In the genomic region with DNA sequence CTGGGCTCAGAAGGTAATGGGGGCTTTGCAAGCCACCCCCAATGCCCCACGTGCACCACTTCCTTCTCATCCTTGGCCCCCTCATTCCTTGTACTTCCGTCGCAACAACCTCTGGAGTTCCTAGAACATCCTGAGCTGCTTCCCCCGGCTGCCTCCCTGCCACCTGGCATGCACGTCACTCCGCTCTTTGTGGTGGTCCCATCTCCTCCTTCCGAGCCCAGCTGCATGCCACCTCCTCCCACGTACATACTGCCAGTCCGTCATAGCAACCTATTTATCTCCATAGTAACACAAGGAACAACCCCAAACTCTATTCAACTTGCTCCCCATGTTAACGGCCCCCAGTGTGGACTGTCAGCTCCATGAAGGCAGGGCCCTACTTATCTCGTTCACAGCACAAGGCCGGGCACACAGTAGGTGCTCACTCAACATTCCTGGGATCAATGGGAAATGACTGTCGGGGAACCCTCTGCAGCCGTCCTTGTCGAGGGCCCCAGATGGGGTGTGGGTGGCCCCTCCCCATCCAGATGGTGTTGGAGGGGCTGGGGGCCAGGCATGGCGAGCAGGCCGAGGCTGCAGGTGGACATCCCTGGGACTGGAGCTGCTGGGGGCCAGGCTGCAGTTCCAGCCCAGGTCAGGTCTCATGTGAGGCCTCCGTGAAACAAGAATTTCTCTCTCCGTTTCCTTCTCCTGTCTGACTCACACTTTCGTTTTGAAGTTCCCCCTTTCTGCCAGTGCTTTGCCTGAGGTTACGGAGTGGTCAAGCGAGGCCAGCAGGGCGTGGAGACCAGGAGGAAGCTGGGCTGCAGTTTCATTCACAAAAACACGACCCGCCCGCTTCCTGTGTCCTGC, we compare ENCODE assay signal across 1 cellular context.
A peak's percentile ranks its signal among the peaks of the same experiment; 100 is the strongest.
TF ChIP-seq lines count a peak whose summit lies in the region.

No MANE protein-coding gene starts in this region.

TF ChIP-seq in K562, 482 proteins besides CTCF, POLR2A, EP300 and RAD21 (continues in another document):
- TF ChIP-seq ETV5 (CRISPR knock-in tag; IDR thresholded peaks at IDR 0.05; ENCODE audit: low read depth) (peak; percentile 84), ZFX (CRISPR knock-in tag; IDR thresholded peaks at IDR 0.05) (peak; percentile 65), ARID4B (CRISPR knock-in tag; IDR thresholded peaks at IDR 0.05) (no peak; the same call in 1 of the 2 replicates), DPF2 (IDR thresholded peaks at IDR 0.05) (peak; percentile 34; the same call in 1 of the 2 replicates), TEAD1 (CRISPR knock-in tag; IDR thresholded peaks at IDR 0.05) (peak in 1 of 2 experiments; percentile 16; a peak in 2 of 4 replicates), SRSF1 (IDR thresholded peaks at IDR 0.05; ENCODE audit: low read depth, low read length) (no peak), CHD7 (IDR thresholded peaks at IDR 0.05; ENCODE audit: low read depth, low read length) (no peak), JUN (IDR thresholded peaks at IDR 0.05; ENCODE audit: borderline replicate concordance, low read depth, low read length) (peak; percentile 85), JUN (CRISPR knock-in tag; IDR thresholded peaks at IDR 0.05; ENCODE audit: borderline replicate concordance) (0 out of 2 replicates have a peak, but pooled peaks have one; percentile 16)
- TF ChIP-seq, protein P1, sequence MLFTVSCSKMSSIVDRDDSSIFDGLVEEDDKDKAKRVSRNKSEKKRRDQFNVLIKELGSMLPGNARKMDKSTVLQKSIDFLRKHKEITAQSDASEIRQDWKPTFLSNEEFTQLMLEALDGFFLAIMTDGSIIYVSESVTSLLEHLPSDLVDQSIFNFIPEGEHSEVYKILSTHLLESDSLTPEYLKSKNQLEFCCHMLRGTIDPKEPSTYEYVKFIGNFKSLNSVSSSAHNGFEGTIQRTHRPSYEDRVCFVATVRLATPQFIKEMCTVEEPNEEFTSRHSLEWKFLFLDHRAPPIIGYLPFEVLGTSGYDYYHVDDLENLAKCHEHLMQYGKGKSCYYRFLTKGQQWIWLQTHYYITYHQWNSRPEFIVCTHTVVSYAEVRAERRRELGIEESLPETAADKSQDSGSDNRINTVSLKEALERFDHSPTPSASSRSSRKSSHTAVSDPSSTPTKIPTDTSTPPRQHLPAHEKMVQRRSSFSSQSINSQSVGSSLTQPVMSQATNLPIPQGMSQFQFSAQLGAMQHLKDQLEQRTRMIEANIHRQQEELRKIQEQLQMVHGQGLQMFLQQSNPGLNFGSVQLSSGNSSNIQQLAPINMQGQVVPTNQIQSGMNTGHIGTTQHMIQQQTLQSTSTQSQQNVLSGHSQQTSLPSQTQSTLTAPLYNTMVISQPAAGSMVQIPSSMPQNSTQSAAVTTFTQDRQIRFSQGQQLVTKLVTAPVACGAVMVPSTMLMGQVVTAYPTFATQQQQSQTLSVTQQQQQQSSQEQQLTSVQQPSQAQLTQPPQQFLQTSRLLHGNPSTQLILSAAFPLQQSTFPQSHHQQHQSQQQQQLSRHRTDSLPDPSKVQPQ (CRISPR knock-in tag; IDR thresholded peaks at IDR 0.05; ENCODE audit: borderline replicate concordance) = no peak
- TF ChIP-seq, protein P2, sequence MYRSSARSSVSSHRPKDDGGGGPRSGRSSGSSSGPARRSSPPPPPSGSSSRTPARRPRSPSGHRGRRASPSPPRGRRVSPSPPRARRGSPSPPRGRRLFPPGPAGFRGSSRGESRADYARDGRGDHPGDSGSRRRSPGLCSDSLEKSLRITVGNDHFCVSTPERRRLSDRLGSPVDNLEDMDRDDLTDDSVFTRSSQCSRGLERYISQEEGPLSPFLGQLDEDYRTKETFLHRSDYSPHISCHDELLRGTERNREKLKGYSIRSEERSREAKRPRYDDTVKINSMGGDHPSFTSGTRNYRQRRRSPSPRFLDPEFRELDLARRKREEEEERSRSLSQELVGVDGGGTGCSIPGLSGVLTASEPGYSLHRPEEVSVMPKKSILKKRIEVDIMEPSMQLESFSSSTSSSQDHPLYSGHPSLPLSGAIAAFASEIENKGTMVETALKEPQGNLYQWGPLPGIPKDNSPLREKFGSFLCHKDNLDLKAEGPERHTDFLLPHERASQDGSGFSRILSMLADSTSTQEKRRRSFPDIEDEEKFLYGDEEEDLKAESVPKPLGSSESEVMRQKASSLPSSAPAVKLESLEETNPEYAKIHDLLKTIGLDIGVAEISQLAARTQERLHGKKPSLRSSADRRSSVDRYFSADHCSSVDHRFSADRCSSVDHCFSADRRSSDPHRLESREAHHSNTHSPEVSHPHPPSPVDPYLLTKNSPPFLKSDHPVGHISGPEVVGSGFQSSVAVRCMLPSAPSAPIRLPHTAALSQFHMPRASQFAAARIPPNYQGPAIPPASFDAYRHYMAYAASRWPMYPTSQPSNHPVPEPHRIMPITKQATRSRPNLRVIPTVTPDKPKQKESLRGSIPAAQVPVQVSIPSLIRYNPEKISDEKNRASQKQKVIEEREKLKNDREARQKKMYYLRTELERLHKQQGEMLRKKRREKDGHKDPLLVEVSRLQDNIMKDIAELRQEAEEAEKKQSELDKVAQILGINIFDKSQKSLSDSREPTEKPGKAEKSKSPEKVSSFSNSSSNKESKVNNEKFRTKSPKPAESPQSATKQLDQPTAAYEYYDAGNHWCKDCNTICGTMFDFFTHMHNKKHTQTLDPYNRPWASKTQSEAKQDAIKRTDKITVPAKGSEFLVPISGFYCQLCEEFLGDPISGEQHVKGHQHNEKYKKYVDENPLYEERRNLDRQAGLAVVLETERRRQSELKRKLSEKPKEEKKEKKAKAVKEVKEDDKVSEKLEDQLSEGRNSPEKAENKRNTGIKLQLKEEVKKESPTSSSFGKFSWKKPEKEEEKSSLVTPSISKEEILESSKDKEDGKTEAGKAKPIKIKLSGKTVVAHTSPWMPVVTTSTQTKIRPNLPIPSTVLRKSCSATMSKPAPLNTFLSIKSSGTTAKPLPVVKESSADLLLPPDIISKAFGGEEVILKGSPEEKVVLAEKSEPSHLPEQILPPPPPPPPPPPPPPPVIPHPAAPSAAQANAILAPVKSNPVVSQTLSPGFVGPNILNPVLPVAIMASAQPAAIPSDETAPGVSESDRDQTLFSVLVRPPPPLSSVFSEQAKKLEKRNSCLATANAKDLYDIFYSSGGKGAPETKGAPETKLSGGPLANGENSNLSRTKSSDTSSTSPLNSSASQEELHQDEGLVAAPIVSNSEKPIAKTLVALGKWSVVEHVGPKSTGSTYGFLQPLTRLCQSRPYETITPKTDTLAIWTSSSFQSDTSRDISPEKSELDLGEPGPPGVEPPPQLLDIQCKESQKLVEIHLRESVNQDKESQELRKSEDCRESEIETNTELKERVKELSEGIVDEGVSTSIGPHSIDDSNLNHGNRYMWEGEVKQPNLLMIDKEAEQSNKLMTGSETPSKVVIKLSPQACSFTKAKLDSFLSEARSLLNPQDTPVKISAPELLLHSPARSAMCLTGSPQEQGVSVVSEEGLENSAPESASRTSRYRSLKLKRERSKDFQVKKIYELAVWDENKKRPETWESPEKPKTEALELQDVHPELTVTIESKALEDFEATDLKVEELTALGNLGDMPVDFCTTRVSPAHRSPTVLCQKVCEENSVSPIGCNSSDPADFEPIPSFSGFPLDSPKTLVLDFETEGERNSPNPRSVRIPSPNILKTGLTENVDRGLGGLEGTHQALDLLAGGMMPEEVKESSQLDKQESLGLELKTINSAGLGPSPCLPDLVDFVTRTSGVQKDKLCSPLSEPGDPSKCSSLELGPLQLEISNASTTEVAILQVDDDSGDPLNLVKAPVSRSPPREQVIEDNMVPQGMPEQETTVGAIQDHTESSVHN (IDR thresholded peaks at IDR 0.05; ENCODE audit: borderline replicate concordance in 1 of 2, low read depth in 1 of 2) = peak in 1 of 2 experiments; percentile 61; a peak in 1 of 4 replicates
- TF ChIP-seq, protein P3, sequence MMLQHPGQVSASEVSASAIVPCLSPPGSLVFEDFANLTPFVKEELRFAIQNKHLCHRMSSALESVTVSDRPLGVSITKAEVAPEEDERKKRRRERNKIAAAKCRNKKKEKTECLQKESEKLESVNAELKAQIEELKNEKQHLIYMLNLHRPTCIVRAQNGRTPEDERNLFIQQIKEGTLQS (IDR thresholded peaks at IDR 0.05) = peak; percentile 63
- TF ChIP-seq, protein P3 (CRISPR knock-in tag; conservative IDR thresholded peaks at IDR 0.05) = no peak; the same call in 1 of the 2 replicates
